In genomic region chr2:192628017-192628416, GRCh38 we compare ENCODE assay signal across 30 cellular contexts.
DNase-seq lines count a peak whose midpoint lies in the region; ATAC-seq, FAIRE-seq and TF ChIP-seq lines count a peak whose summit lies in the region.
"Had no signal": no experiment of that assay in that cellular context is flagged by ENCODE, and none has a peak within 500 bp of the region (broad histone marks: within the 10 kb centered on the region; RNA-seq: fewer than 3 reads in every experiment).

No MANE protein-coding gene starts in this region.

- H3K9me3 ChIP-seq in HepG2 (ENCODE audit: low read length) = no peaks in the 10 kb centered on the region
- H3K9me3 ChIP-seq in right lobe of liver = no peaks in the 10 kb centered on the region
- H3K9me3 ChIP-seq in IMR-90 (ENCODE audit: control insufficient read depth, insufficient read depth, low read length) = peaks cover 2% of the 10 kb centered on the region; the same call in 1 of the 2 replicates
- H3K9me3 ChIP-seq: A549; BE2C; BLaER1; BLaER1 treated with 17β-estradiol and CSF1 and Interleukin-3, amounts not matched to agents 10 nM and 100 nM; Caco-2 had no signal

- H4K91ac ChIP-seq in IMR-90 (ENCODE audit: insufficient read depth, low read depth, low read length) = no peak overlapping the region

- no peak overlapping the region for H4K5ac ChIP-seq in IMR-90 (ENCODE audit: low read depth, low read length)

- H3K4ac ChIP-seq in IMR-90 (ENCODE audit: low read depth, low read length) = no peak overlapping the region

- no peaks in the 10 kb centered on the region for H3K79me1 ChIP-seq in IMR-90 (ENCODE audit: low read depth in 1 of 2, low read length in 2 of 2)

- H4K20me1 ChIP-seq in HepG2 (ENCODE audit: insufficient read depth, low read length) (no peaks in the 10 kb centered on the region), IMR-90 (ENCODE audit: insufficient read depth, low read length) (no peaks in the 10 kb centered on the region)
- H4K20me1 ChIP-seq: BLaER1; BLaER1 treated with 17β-estradiol and CSF1 and Interleukin-3, amounts not matched to agents 10 nM and 100 nM had no signal

- in situ Hi-C loops in HepG2 (cut with HindIII; ENCODE audit: extremely low pct_ligation_motif_present, low pct_unique_long_range_greater_than_20kb) = no loop called here
- in situ Hi-C loops in IMR-90 (cut with MboI; ENCODE audit: low sequenced_read_pairs) = no loop called here

- no peak for TF ChIP-seq CTCF in HepG2 (CRISPR knock-in tag; IDR thresholded peaks at IDR 0.05)
- no peak for TF ChIP-seq CTCF in right lobe of liver (IDR thresholded peaks at IDR 0.05)
- TF ChIP-seq CTCF in IMR-90 (conservative IDR thresholded peaks at IDR 0.05; ENCODE audit: low read depth, low read length) = no peak

- TF ChIP-seq RAD21 in HepG2 (CRISPR knock-in tag; IDR thresholded peaks at IDR 0.05) = no peak
- TF ChIP-seq RAD21 in IMR-90 (IDR thresholded peaks at IDR 0.05; ENCODE audit: low read length) = no peak

- no peak overlapping the region for H3K9ac ChIP-seq in HepG2 (ENCODE audit: insufficient read depth, low read depth, low read length)
- H3K9ac ChIP-seq in IMR-90 (ENCODE audit: low read depth, low read length) = no peak overlapping the region
- H3K9ac ChIP-seq: BLaER1; BLaER1 treated with 17β-estradiol and CSF1 and Interleukin-3, amounts not matched to agents 10 nM and 100 nM had no signal

- H3K56ac ChIP-seq in IMR-90 (ENCODE audit: extremely low read depth, insufficient read depth, low read length) = no peak overlapping the region

- no peak overlapping the region for H2AK9ac ChIP-seq in IMR-90 (replicated peaks; ENCODE audit: low read depth, low read length, poor library complexity)

- no peak overlapping the region for H2BK5ac ChIP-seq in IMR-90 (ENCODE audit: low read depth, low read length, poor library complexity, severe bottlenecking)

- CTCF ChIA-PET in HepG2 (lab: Yijun Ruan, JAX; ENCODE audit: low intra/inter-chr PET ratio, low total read pairs) = no interaction called here
- CTCF ChIA-PET in IMR-90 (lab: Yijun Ruan, JAX) = no interaction called here

- H3K4me2 ChIP-seq in HepG2 (ENCODE audit: low read depth, low read length) (no peak overlapping the region), IMR-90 (ENCODE audit: low read depth, low read length) (no peak overlapping the region)
- H3K4me2 ChIP-seq: A549; BLaER1; BLaER1 treated with 17β-estradiol and CSF1 and Interleukin-3, amounts not matched to agents 10 nM and 100 nM had no signal

- no peaks in the 10 kb centered on the region for H3K36me3 ChIP-seq in HepG2 (replicated peaks in 1 of 2; ENCODE audit: control insufficient read depth in 1 of 2, insufficient read depth in 2 of 2, low read length in 2 of 2)
- no peaks in the 10 kb centered on the region for H3K36me3 ChIP-seq in right lobe of liver
- H3K36me3 ChIP-seq in IMR-90 (ENCODE audit: control insufficient read depth, insufficient read depth, low read length) = no peaks in the 10 kb centered on the region
- H3K36me3 ChIP-seq: BE2C; BLaER1; BLaER1 treated with 17β-estradiol and CSF1 and Interleukin-3, amounts not matched to agents 10 nM and 100 nM had no signal

- DNase-seq in HepG2 (ENCODE audit: low spot score) (no peak), right lobe of liver (no peak), IMR-90 (no peak), HPDE6-E6E7 (ENCODE audit: extremely low spot score) (no peak)
- DNase-seq: 8988T; ACHN; AML-193; BE2C; C1 segment of cervical spinal cord; Caco-2; Calu3; CD4-positive, alpha-beta memory T cell; CD4-positive, alpha-beta T cell; CD4-positive, CD25-positive, alpha-beta regulatory T cell; CD8-positive, alpha-beta memory T cell; CD8-positive, alpha-beta T cell; COR-L47; DMS 273 treated with DMSO at 0.1 percent for 48 hours; DMS153; DMS53; DMS79; DMS79 treated with DMSO at 0.1 percent for 48 hours; DND-41; EL had no signal

- no peak for ATAC-seq in HepG2
- no peak for ATAC-seq in right lobe of liver
- ATAC-seq in IMR-90 (ENCODE audit: low read depth) = no peak
- ATAC-seq: A549; CD8-positive, alpha-beta T cell had no signal

- FAIRE-seq in HepG2 (lab: Jason Lieb, UNC) = no peak
- FAIRE-seq: A549, D721Med had no signal

- no peak overlapping the region for H2BK120ac ChIP-seq in IMR-90 (ENCODE audit: low read depth, low read length)

- H3K18ac ChIP-seq in IMR-90 (ENCODE audit: low read depth, low read length) = no peak overlapping the region

- H2AFZ ChIP-seq in HepG2 (ENCODE audit: low read length) (no peak overlapping the region), IMR-90 (replicated peaks; ENCODE audit: low read length, poor library complexity) (no peak overlapping the region)

- no peak overlapping the region for H2BK20ac ChIP-seq in IMR-90 (ENCODE audit: low read depth, low read length)

- no peak overlapping the region for H2AK5ac ChIP-seq in IMR-90 (ENCODE audit: low read depth, low read length)

- TF ChIP-seq EP300 in HepG2 (IDR thresholded peaks at IDR 0.05; ENCODE audit: low read depth in 2 of 2, low read length in 2 of 2) (no peak), HepG2 (CRISPR knock-in tag; IDR thresholded peaks at IDR 0.05; ENCODE audit: borderline replicate concordance) (no peak)

- H3K27me3 ChIP-seq in HepG2 (ENCODE audit: control insufficient read depth in 1 of 2, insufficient read depth in 2 of 2, low read length in 2 of 2) (no peaks in the 10 kb centered on the region), right lobe of liver (no peaks in the 10 kb centered on the region), IMR-90 (ENCODE audit: control insufficient read depth, insufficient read depth, low read length) (no peaks in the 10 kb centered on the region)
- H3K27me3 ChIP-seq: BE2C; BLaER1; BLaER1 treated with 17β-estradiol and CSF1 and Interleukin-3, amounts not matched to agents 10 nM and 100 nM had no signal

- H3K27ac ChIP-seq in HepG2 (ENCODE audit: extremely low read length, insufficient read depth, low read length) (no peak overlapping the region), right lobe of liver (no peak overlapping the region), IMR-90 (ENCODE audit: insufficient read depth, low read length) (no peak overlapping the region)
- H3K27ac ChIP-seq: 22Rv1; A549; BLaER1; BLaER1 treated with 17β-estradiol and CSF1 and Interleukin-3, amounts not matched to agents 10 nM and 100 nM; C4-2B had no signal

- no peaks in the 10 kb centered on the region for H3K79me2 ChIP-seq in HepG2 (ENCODE audit: insufficient read depth, low read length)

- dilution Hi-C loops in IMR-90 (cut with HindIII; ENCODE audit: low sequenced_read_pairs, unreplicated experiment) = no loop called here

- no TSS peak for BruUV-seq in HepG2 (replicated peaks; lab: Mats Ljungman, UMichigan)
- no TSS peak for BruUV-seq in IMR-90 (replicated peaks; lab: Mats Ljungman, UMichigan)

- WGBS in HepG2 (ENCODE audit: low lambda C conversion rate) = 4% methylated on average over 2 of the region's 2 CpGs
- 63% methylated on average over 2 of the region's 2 CpGs for WGBS in right lobe of liver (ENCODE audit: insufficient coverage, low coverage, low lambda C conversion rate, missing lambda C conversion rate)
- WGBS in IMR-90 (ENCODE audit: extremely low coverage in 2 of 2, insufficient read length in 1 of 2), 2 experiments = no CpG with 5 or more reads among the region's 2 CpGs

- H2BK15ac ChIP-seq in IMR-90 (ENCODE audit: low read depth, low read length) = no peak overlapping the region

- H3K4me1 ChIP-seq in HepG2 (ENCODE audit: insufficient read depth, low read length) (no peaks in the 10 kb centered on the region), right lobe of liver (no peaks in the 10 kb centered on the region), IMR-90 (ENCODE audit: control insufficient read depth, insufficient read depth, low read length) (no peaks in the 10 kb centered on the region)
- H3K4me1 ChIP-seq: A549; BE2C; BLaER1; BLaER1 treated with 17β-estradiol and CSF1 and Interleukin-3, amounts not matched to agents 10 nM and 100 nM; Caco-2 had no signal

- H4K8ac ChIP-seq in IMR-90 (ENCODE audit: low read depth in 2 of 2, low read length in 2 of 2) = no peak overlapping the region

- TF ChIP-seq POLR2A in HepG2 (IDR thresholded peaks at IDR 0.05; ENCODE audit: insufficient read depth in 1 of 2, low read depth in 2 of 2, low read length in 2 of 2) = no peak
- TF ChIP-seq POLR2A in right lobe of liver (IDR thresholded peaks at IDR 0.05) = no peak
- TF ChIP-seq POLR2A in IMR-90 (IDR thresholded peaks at IDR 0.05; ENCODE audit: low read depth, low read length) = no peak

- POLR2A ChIA-PET in HepG2 (lab: Yijun Ruan, JAX) = no interaction called here
- POLR2A ChIA-PET in IMR-90 (lab: Charles Lee; ENCODE audit: unreplicated experiment) = no interaction called here

- H3K4me3 ChIP-seq in HepG2 (replicated peaks in 1 of 3; ENCODE audit: insufficient read depth in 1 of 3, low read depth in 2 of 3, low read length in 3 of 3) (no peak overlapping the region), right lobe of liver (no peak overlapping the region), IMR-90 (ENCODE audit: insufficient read depth, low read depth, low read length) (no peak overlapping the region)
- H3K4me3 ChIP-seq: A549; BLaER1; BLaER1 treated with 17β-estradiol and CSF1 and Interleukin-3, amounts not matched to agents 10 nM and 100 nM had no signal

- H3K9me1 ChIP-seq in IMR-90 (ENCODE audit: insufficient read depth, low read length) = no peaks in the 10 kb centered on the region

- intact Hi-C loops in HepG2 (cut with micrococcal nuclease; ENCODE audit: unreplicated experiment) = no loop called here
- intact Hi-C loops in right lobe of liver (cut with DNase I) = no loop called here
- intact Hi-C loops in IMR-90 (cut with micrococcal nuclease) = no loop called here

- H3K14ac ChIP-seq in IMR-90 (replicated peaks; ENCODE audit: low read depth, low read length) = no peak overlapping the region

- H3K23ac ChIP-seq in IMR-90 (ENCODE audit: low read depth, low read length) = no peak overlapping the region

TF ChIP-seq in HepG2, 621 proteins besides CTCF, POLR2A, EP300 and RAD21 (continues in another document):
- TF ChIP-seq RBAK (CRISPR knock-in tag; IDR thresholded peaks at IDR 0.05) = no peak
- TF ChIP-seq MAFF (IDR thresholded peaks at IDR 0.05; ENCODE audit: low read depth, low read length) = peak; percentile 74
- peak; percentile 63 to 78 for TF ChIP-seq MAFK (conservative IDR thresholded peaks at IDR 0.05 in 1 of 2, IDR thresholded peaks at IDR 0.05 in 1 of 2; ENCODE audit: low read length in 2 of 2)

TF ChIP-seq in IMR-90, 13 proteins besides CTCF, POLR2A, EP300 and RAD21 (continues in another document):
- TF ChIP-seq BHLHE40 (IDR thresholded peaks at IDR 0.05; ENCODE audit: low read depth, low read length) (no peak), USF2 (IDR thresholded peaks at IDR 0.05; ENCODE audit: low read depth, low read length) (no peak), MAFK (IDR thresholded peaks at IDR 0.05; ENCODE audit: low read depth, low read length) (peak; percentile 18; the same call in 1 of the 2 replicates), CEBPB (IDR thresholded peaks at IDR 0.05; ENCODE audit: low read depth, low read length) (no peak)
